ENCODE assay signal across 9 cellular contexts in the genomic region with DNA sequence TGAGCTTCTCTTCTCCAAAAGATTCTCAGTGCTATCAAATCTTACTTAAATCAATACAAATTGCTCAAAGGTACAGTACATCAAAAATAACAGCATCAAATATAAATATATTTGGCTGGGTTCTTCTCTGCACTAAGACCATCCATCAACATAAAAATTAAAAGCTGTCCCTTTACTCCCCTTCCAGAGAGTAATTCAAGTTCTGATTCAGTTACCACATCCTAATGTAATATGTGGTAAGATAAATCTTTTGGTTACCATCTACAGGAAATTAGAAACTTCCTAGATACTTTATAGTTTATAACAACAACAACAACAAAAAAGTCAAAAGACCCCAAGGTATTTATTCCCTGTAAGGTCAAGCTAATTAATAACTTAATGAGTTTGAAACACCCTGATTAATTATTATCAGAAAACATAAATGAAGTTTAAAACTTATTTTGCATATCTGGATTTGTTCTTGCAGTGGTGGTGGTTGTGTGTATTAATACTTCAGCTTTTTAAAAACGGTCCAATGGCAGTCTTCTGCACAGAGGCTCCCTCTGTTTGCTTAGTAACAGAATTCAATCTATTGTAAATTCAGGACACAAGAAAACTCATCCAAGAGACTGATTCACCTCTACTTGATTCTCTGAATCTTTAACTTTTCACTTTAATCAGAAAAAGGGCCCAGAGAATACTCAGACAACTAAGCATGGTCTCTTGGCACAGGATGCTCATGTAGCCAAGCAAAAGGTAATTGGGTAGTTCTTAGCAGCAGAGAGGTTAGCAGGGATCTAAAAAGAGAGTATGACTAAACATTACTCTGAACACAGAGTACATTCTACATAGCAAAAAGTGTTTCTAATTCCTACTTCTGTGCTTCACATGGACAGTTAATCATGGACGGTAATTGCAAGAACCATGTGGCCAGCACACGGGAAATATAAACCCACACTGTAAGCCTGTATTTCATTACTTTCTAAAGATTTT. TPM values are rescaled to one million over a fixed set of nuclear protein-coding genes. Genes with fewer than 3 reads are reported as not detected.
A peak's percentile ranks its signal among the peaks of the same experiment; 100 is the strongest.
DNase-seq lines count a peak whose midpoint lies in the region; ATAC-seq, FAIRE-seq and TF ChIP-seq lines count a peak whose summit lies in the region.
"Had no signal": no experiment of that assay in that cellular context is flagged by ENCODE, and none has a peak within 500 bp of the region (broad histone marks: within the 10 kb centered on the region; RNA-seq: fewer than 3 reads in every experiment).

No MANE protein-coding gene starts in this region.

- no peaks in the 10 kb centered on the region for H3K27me3 ChIP-seq in body of pancreas

- H3K4me3 ChIP-seq in body of pancreas = no peak overlapping the region

- H3K4me1 ChIP-seq in body of pancreas = peaks cover 8% of the 10 kb centered on the region

- intact Hi-C loops in body of pancreas (cut with DNase I) = no loop called here

- H3K36me3 ChIP-seq in body of pancreas (replicated peaks in 1 of 2; ENCODE audit: insufficient read depth in 1 of 2, low read depth in 2 of 2) = no peaks in the 10 kb centered on the region

- DNase-seq in EH (ENCODE audit: low read depth) (peak; percentile 55), body of pancreas (no peak), myocyte (ENCODE audit: low read depth) (peak; percentile 59), HTR-8/SVneo (ENCODE audit: insufficient read length, low spot score) (no peak), MV-4-11 (lab: John Stamatoyannopoulos, UW) (no peak), amniotic stem cell (lab: John Stamatoyannopoulos, UW) (no peak)
- no peak for DNase-seq in stimulated activated CD4-positive, alpha-beta T cell treated with anti-CD3 and anti-CD28 coated beads, Interleukin-2, amount 100 ng/mL, for 24 hours
- DNase-seq: RPMI8226 had no signal

- H3K27ac ChIP-seq in body of pancreas = peak overlapping the region in 1 of 4 donors; percentile 2

- ATAC-seq in HG03139 (IDR thresholded peaks at IDR 0.05; ENCODE audit: unreplicated experiment) (peak; percentile 43), body of pancreas (peak; percentile 33)

- no peaks in the 10 kb centered on the region for H3K9me3 ChIP-seq in body of pancreas

- TF ChIP-seq POLR2A in body of pancreas (IDR thresholded peaks at IDR 0.05) = no peak

- TF ChIP-seq CTCF in body of pancreas (IDR thresholded peaks at IDR 0.05) = no peak

- no peak for FAIRE-seq in HTR-8/SVneo (lab: Jason Lieb, UNC)

- WGBS in body of pancreas, 2 donors = 61 to 68% methylated on average over 3 of the region's 3 CpGs

RNA-seq across cellular contexts. Expression of a gene that starts 20.1 kb away (rescaled TPM):
- 10 to 100 TPM; 28.3 to 47.0 TPM for total RNA-seq in body of pancreas
- total RNA-seq in myocyte = 13.2 and 25.4 TPM in 2 replicates
- 28.5 TPM for polyA plus RNA-seq in myocyte (2012)

RNA-seq across cellular contexts. Expression of a gene that starts 38.0 kb away (rescaled TPM):
- total RNA-seq in body of pancreas (10 to 100 TPM; 42.8 to 63.8 TPM), myocyte (38.5 and 40.0 TPM in 2 replicates)
- polyA plus RNA-seq in myocyte (2012) = 61.5 TPM

RNA-seq across cellular contexts. Expression of a gene that starts 38.1 kb away (rescaled TPM):
- total RNA-seq in body of pancreas (1 to 10 TPM; 2.9 to 8.9 TPM), myocyte (2.2 and 3.3 TPM in 2 replicates)
- polyA plus RNA-seq in myocyte (2012) = 3.9 TPM

RNA-seq across cellular contexts. Expression of a gene that starts 52.5 kb away (rescaled TPM):
- total RNA-seq in body of pancreas (10 to 100 TPM; 34.8 to 40.9 TPM), myocyte (2.0 and 7.9 TPM in 2 replicates)
- 7.7 TPM for polyA plus RNA-seq in myocyte (2012)

Comparison
In these comparisons a context has a peak if more than half of its experiments do, and no peak if none do; other contexts are left out.
1. DNase-seq: peak in EH (single experiment) and myocyte (single experiment); none in body of pancreas (0 of 4), HTR-8/SVneo (single experiment), stimulated activated CD4-positive, alpha-beta T cell treated with anti-CD3 and anti-CD28 coated beads, Interleukin-2, amount 100 ng/mL, for 24 hours (0 of 2), MV-4-11 (single experiment) and amniotic stem cell (single experiment).